ENCODE assay signal across 1 cellular context in genomic region chr16:30604316-30604947, GRCh38.
TF ChIP-seq lines count a peak whose summit lies in the region.

No MANE protein-coding gene starts in this region.

TF ChIP-seq in HepG2, 621 proteins besides CTCF, POLR2A, EP300 and RAD21 (continues in another document):
- no peak for TF ChIP-seq ADNP (CRISPR knock-in tag; IDR thresholded peaks at IDR 0.05)
- no peak for TF ChIP-seq TGIF2 (CRISPR knock-in tag; IDR thresholded peaks at IDR 0.05)
- TF ChIP-seq ZNF7 (CRISPR knock-in tag; IDR thresholded peaks at IDR 0.05): no peak
- TF ChIP-seq POGZ (CRISPR knock-in tag; IDR thresholded peaks at IDR 0.05): 0 out of 2 replicates have a peak, but pooled peaks have one; percentile 26
- no peak for TF ChIP-seq ZNF451 (CRISPR knock-in tag; IDR thresholded peaks at IDR 0.05)
- no peak for TF ChIP-seq ZBTB10 (CRISPR knock-in tag; IDR thresholded peaks at IDR 0.05; ENCODE audit: borderline replicate concordance)
- no peak for TF ChIP-seq ZNF773 (CRISPR knock-in tag; IDR thresholded peaks at IDR 0.05; ENCODE audit: borderline replicate concordance)
- TF ChIP-seq YEATS2 (CRISPR knock-in tag; IDR thresholded peaks at IDR 0.05; ENCODE audit: borderline replicate concordance): no peak
- no peak for TF ChIP-seq ZNF614 (CRISPR knock-in tag; IDR thresholded peaks at IDR 0.05; ENCODE audit: borderline replicate concordance)
- no peak for TF ChIP-seq GABPA (IDR thresholded peaks at IDR 0.05; ENCODE audit: low read depth, low read length)
- TF ChIP-seq GABPA (CRISPR knock-in tag; IDR thresholded peaks at IDR 0.05; ENCODE audit: low read depth): no peak
- TF ChIP-seq ZMYM3 (CRISPR knock-in tag; IDR thresholded peaks at IDR 0.05): no peak
- TF ChIP-seq RFX1 (IDR thresholded peaks at IDR 0.05): no peak
- no peak for TF ChIP-seq ATF3 (CRISPR knock-in tag; IDR thresholded peaks at IDR 0.05)
- no peak for TF ChIP-seq CHD4 (IDR thresholded peaks at IDR 0.05; ENCODE audit: borderline replicate concordance, low read length)
- TF ChIP-seq ZNF12 (CRISPR knock-in tag; IDR thresholded peaks at IDR 0.05): no peak
- TF ChIP-seq MBD4 (IDR thresholded peaks at IDR 0.05; ENCODE audit: borderline replicate concordance, low read length): no peak
- no peak for TF ChIP-seq TCF7 (IDR thresholded peaks at IDR 0.05; ENCODE audit: low read depth)
- TF ChIP-seq SP1 (IDR thresholded peaks at IDR 0.05): no peak
- no peak for TF ChIP-seq SP1 (CRISPR knock-in tag; IDR thresholded peaks at IDR 0.05)
- TF ChIP-seq IKZF5 (CRISPR knock-in tag; IDR thresholded peaks at IDR 0.05): no peak
- no peak for TF ChIP-seq ZNF318 (CRISPR knock-in tag; IDR thresholded peaks at IDR 0.05)
- no peak for TF ChIP-seq CHD2 (IDR thresholded peaks at IDR 0.05; ENCODE audit: low read depth, low read length)
- no peak for TF ChIP-seq ATF7 (IDR thresholded peaks at IDR 0.05)
- no peak for TF ChIP-seq ATF7 (CRISPR knock-in tag; IDR thresholded peaks at IDR 0.05)
- no peak for TF ChIP-seq FIP1L1 (IDR thresholded peaks at IDR 0.05; ENCODE audit: borderline replicate concordance, insufficient read depth, low read depth, low read length)
- TF ChIP-seq KAT8 (CRISPR knock-in tag; IDR thresholded peaks at IDR 0.05): no peak
- no peak for TF ChIP-seq ZNF326 (CRISPR knock-in tag; IDR thresholded peaks at IDR 0.05; ENCODE audit: borderline replicate concordance)
- TF ChIP-seq ZBTB33 (CRISPR knock-in tag; IDR thresholded peaks at IDR 0.05): 0 out of 2 replicates have a peak, but pooled peaks have one; percentile 8
- TF ChIP-seq KDM1A (CRISPR knock-in tag; IDR thresholded peaks at IDR 0.05): no peak
- TF ChIP-seq ZSCAN21 (CRISPR knock-in tag; IDR thresholded peaks at IDR 0.05; ENCODE audit: borderline replicate concordance): no peak
- no peak for TF ChIP-seq ZNF44 (CRISPR knock-in tag; IDR thresholded peaks at IDR 0.05)
- TF ChIP-seq ZNF768 (CRISPR knock-in tag; IDR thresholded peaks at IDR 0.05): no peak
- no peak for TF ChIP-seq ZXDC (CRISPR knock-in tag; IDR thresholded peaks at IDR 0.05)
- peak; percentile 29 for TF ChIP-seq HNF4G (IDR thresholded peaks at IDR 0.05; ENCODE audit: borderline replicate concordance, low read depth, low read length)
- no peak for TF ChIP-seq HNF4G (CRISPR knock-in tag; IDR thresholded peaks at IDR 0.05; ENCODE audit: borderline replicate concordance, low read depth)
- TF ChIP-seq, protein P1, sequence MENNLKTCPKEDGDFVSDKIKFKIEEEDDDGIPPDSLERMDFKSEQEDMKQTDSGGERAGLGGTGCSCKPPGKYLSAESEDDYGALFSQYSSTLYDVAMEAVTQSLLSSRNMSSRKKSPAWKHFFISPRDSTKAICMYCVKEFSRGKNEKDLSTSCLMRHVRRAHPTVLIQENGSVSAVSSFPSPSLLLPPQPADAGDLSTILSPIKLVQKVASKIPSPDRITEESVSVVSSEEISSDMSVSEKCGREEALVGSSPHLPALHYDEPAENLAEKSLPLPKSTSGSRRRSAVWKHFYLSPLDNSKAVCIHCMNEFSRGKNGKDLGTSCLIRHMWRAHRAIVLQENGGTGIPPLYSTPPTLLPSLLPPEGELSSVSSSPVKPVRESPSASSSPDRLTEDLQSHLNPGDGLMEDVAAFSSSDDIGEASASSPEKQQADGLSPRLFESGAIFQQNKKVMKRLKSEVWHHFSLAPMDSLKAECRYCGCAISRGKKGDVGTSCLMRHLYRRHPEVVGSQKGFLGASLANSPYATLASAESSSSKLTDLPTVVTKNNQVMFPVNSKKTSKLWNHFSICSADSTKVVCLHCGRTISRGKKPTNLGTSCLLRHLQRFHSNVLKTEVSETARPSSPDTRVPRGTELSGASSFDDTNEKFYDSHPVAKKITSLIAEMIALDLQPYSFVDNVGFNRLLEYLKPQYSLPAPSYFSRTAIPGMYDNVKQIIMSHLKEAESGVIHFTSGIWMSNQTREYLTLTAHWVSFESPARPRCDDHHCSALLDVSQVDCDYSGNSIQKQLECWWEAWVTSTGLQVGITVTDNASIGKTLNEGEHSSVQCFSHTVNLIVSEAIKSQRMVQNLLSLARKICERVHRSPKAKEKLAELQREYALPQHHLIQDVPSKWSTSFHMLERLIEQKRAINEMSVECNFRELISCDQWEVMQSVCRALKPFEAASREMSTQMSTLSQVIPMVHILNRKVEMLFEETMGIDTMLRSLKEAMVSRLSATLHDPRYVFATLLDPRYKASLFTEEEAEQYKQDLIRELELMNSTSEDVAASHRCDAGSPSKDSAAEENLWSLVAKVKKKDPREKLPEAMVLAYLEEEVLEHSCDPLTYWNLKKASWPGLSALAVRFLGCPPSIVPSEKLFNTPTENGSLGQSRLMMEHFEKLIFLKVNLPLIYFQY (CRISPR knock-in tag; IDR thresholded peaks at IDR 0.05; ENCODE audit: borderline replicate concordance): no peak
- TF ChIP-seq, protein P2, sequence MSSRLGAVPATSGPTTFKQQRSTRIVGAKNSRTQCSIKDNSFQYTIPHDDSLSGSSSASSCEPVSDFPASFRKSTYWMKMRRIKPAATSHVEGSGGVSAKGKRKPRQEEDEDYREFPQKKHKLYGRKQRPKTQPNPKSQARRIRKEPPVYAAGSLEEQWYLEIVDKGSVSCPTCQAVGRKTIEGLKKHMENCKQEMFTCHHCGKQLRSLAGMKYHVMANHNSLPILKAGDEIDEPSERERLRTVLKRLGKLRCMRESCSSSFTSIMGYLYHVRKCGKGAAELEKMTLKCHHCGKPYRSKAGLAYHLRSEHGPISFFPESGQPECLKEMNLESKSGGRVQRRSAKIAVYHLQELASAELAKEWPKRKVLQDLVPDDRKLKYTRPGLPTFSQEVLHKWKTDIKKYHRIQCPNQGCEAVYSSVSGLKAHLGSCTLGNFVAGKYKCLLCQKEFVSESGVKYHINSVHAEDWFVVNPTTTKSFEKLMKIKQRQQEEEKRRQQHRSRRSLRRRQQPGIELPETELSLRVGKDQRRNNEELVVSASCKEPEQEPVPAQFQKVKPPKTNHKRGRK (CRISPR knock-in tag; IDR thresholded peaks at IDR 0.05): no peak
- TF ChIP-seq TBX3 (IDR thresholded peaks at IDR 0.05; ENCODE audit: borderline replicate concordance): no peak
- no peak for TF ChIP-seq REL (CRISPR knock-in tag; conservative IDR thresholded peaks at IDR 0.05)
- no peak for TF ChIP-seq ZNF354B (CRISPR knock-in tag; IDR thresholded peaks at IDR 0.05)
